In the genomic region with DNA sequence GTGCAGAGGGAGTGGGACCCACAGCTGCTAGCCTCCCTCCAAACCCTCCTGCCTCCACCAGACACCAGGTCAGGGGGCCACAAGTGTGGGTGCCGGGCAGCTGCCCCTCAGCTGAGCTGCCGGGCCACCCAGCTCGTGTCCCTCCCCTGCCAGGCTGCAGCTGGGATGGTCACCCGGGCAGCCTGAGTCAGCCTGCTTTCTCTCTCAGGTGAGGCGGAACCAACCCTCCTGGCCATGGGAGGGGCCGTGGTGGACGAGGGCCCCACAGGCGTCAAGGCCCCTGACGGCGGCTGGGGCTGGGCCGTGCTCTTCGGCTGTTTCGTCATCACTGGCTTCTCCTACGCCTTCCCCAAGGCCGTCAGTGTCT, we compare ENCODE assay signal across 1 cellular context.
TF ChIP-seq lines count a peak whose summit lies in the region.

No MANE protein-coding gene starts in this region.

TF ChIP-seq in H1, 55 proteins besides CTCF, POLR2A, EP300 and RAD21:
- TF ChIP-seq FOSL1 (IDR thresholded peaks at IDR 0.05; ENCODE audit: insufficient read depth, low read depth, low read length), result no peak
- no peak for TF ChIP-seq BACH1 (IDR thresholded peaks at IDR 0.05; ENCODE audit: low read length)
- TF ChIP-seq NRF1 (IDR thresholded peaks at IDR 0.05; ENCODE audit: low read depth, low read length), result no peak
- TF ChIP-seq ZNF274 (IDR thresholded peaks at IDR 0.05; ENCODE audit: borderline replicate concordance, extremely low read depth, low read length), result no peak
- no peak for TF ChIP-seq RFX5 (IDR thresholded peaks at IDR 0.05; ENCODE audit: borderline replicate concordance, low read depth, low read length)
- TF ChIP-seq TAF7 (optimal IDR thresholded peaks at IDR 0.05; ENCODE audit: borderline replicate concordance, low read depth, low read length), result no peak
- no peak for TF ChIP-seq TAF1 (IDR thresholded peaks at IDR 0.05; ENCODE audit: low read depth, low read length)
- no peak for TF ChIP-seq JUN (IDR thresholded peaks at IDR 0.05; ENCODE audit: low read depth, low read length)
- no peak for TF ChIP-seq CTBP2 (IDR thresholded peaks at IDR 0.05; ENCODE audit: borderline replicate concordance, insufficient read depth, insufficient read length, low read length)
- no peak for TF ChIP-seq CBX5 (IDR thresholded peaks at IDR 0.05; ENCODE audit: low read depth, low read length)
- TF ChIP-seq POU5F1 (IDR thresholded peaks at IDR 0.05; ENCODE audit: low read depth, low read length), result no peak
- TF ChIP-seq RXRA (IDR thresholded peaks at IDR 0.05; ENCODE audit: insufficient read depth, low read depth, low read length), result no peak
